ENCODE assay signal across 29 cellular contexts in genomic region chr10:6022693-6023092, GRCh38. TPM values are rescaled to one million over a fixed set of nuclear protein-coding genes. Genes with fewer than 3 reads are reported as not detected.
DNase-seq lines count a peak whose midpoint lies in the region; ATAC-seq and TF ChIP-seq lines count a peak whose summit lies in the region.
"Had no signal": no experiment of that assay in that cellular context is flagged by ENCODE, and none has a peak within 500 bp of the region (broad histone marks: within the 10 kb centered on the region; RNA-seq: fewer than 3 reads in every experiment).

No MANE protein-coding gene starts in this region.

- no peaks in the 10 kb centered on the region for H3K27me3 Mint-ChIP-seq in activated naive CD4-positive, alpha-beta T cell treated with anti-CD3 and anti-CD28 coated beads for 36 hours (ENCODE audit: low read depth)
- no peaks in the 10 kb centered on the region for H3K27me3 Mint-ChIP-seq in T-helper 17 cell
- H3K27me3 Mint-ChIP-seq: naive B cell had no signal

- no peaks in the 10 kb centered on the region for H3K9me3 Mint-ChIP-seq in activated naive CD4-positive, alpha-beta T cell treated with anti-CD3 and anti-CD28 coated beads for 36 hours
- H3K9me3 Mint-ChIP-seq in stimulated activated effector memory CD8-positive, alpha-beta T cell treated with anti-CD3 and anti-CD28 coated beads, Interleukin-12 subunit alpha, Interleukin-12 subunit beta, amount 100 ng/mL, for 72 hours = no peaks in the 10 kb centered on the region
- H3K9me3 Mint-ChIP-seq: immature natural killer cell had no signal

- POLR2A ChIA-PET in RWPE1 (lab: Yijun Ruan, JAX; ENCODE audit: low non-redundant PET) = interaction anchor here (0.6 kb wide), 1 partner anchor 66 kb away, joined by 6 read pairs; no protein-coding TSS in a partner anchor

- TF ChIP-seq CTCF in choroid plexus epithelial cell (conservative IDR thresholded peaks at IDR 0.05; ENCODE audit: low read depth, low read length) (no peak), RWPE1 (conservative IDR thresholded peaks at IDR 0.05; ENCODE audit: low read depth) (no peak)

- H3K9me3 ChIP-seq in T-helper 17 cell (ENCODE audit: control insufficient read depth, low read length, poor library complexity, severe bottlenecking) = no peaks in the 10 kb centered on the region
- H3K9me3 ChIP-seq: BLaER1, Caco-2, uterus had no signal

- no peak for DNase-seq in activated naive CD4-positive, alpha-beta T cell treated with anti-CD3 and anti-CD28 coated beads for 36 hours
- DNase-seq in activated naive CD4-positive, alpha-beta T cell (lab: John Stamatoyannopoulos, UW) = no peak
- DNase-seq in T-helper 17 cell (no peak), choroid plexus epithelial cell (ENCODE audit: low read depth) (peak; percentile 42), LoVo (ENCODE audit: low spot score) (no peak), SIG-M5 (lab: John Stamatoyannopoulos, UW) (no peak), RWPE1 (ENCODE audit: low spot score) (no peak)
- DNase-seq in stimulated activated effector memory CD8-positive, alpha-beta T cell treated with anti-CD3 and anti-CD28 coated beads, Interleukin-12 subunit alpha, Interleukin-12 subunit beta, amount 100 ng/mL, for 72 hours (ENCODE audit: low spot score in 2 of 2) = no peak
- DNase-seq: activated CD4-positive, alpha-beta T cell treated with anti-CD3 and anti-CD28 coated beads for 48 hours; activated naive CD4-positive, alpha-beta T cell treated with Interleukin-2 at 50 U/mL for 16 hours; Caco-2; cerebellar nuclear complex; DMS79 treated with DMSO at 0.1 percent for 48 hours; H7; immature natural killer cell; Kasumi-1; naive B cell; NCI-H1694; NCI-H2171 treated with DMSO at 0.1 percent for 48 hours; NCI-H524; nucleus accumbens; uterus had no signal

- H3K36me3 Mint-ChIP-seq in activated naive CD4-positive, alpha-beta T cell treated with anti-CD3 and anti-CD28 coated beads for 36 hours (ENCODE audit: low read depth) = peaks cover 93% of the 10 kb centered on the region
- peaks cover 11% of the 10 kb centered on the region for H3K36me3 Mint-ChIP-seq in T-helper 17 cell (ENCODE audit: low read depth)
- H3K36me3 Mint-ChIP-seq in stimulated activated effector memory CD8-positive, alpha-beta T cell treated with anti-CD3 and anti-CD28 coated beads, Interleukin-12 subunit alpha, Interleukin-12 subunit beta, amount 100 ng/mL, for 72 hours = peaks cover 100% of the 10 kb centered on the region

- peaks cover 26% of the 10 kb centered on the region for H3K4me1 Mint-ChIP-seq in activated naive CD4-positive, alpha-beta T cell treated with anti-CD3 and anti-CD28 coated beads for 36 hours (ENCODE audit: low read depth)
- H3K4me1 Mint-ChIP-seq in T-helper 17 cell = peaks cover 20% of the 10 kb centered on the region
- peaks cover 64% of the 10 kb centered on the region for H3K4me1 Mint-ChIP-seq in stimulated activated effector memory CD8-positive, alpha-beta T cell treated with anti-CD3 and anti-CD28 coated beads, Interleukin-12 subunit alpha, Interleukin-12 subunit beta, amount 100 ng/mL, for 72 hours

- CTCF ChIA-PET in activated naive CD4-positive, alpha-beta T cell treated with anti-CD3 and anti-CD28 coated beads for 36 hours (lab: Charles Lee) = no interaction called here
- CTCF ChIA-PET in RWPE1 (lab: Yijun Ruan, JAX) = interaction anchor here (0.6 to 0.7 kb wide), 2 partner anchors 9 to 23 kb away, joined by 3 to 4 read pairs; no protein-coding TSS in a partner anchor

- H3K4me3 ChIP-seq in choroid plexus epithelial cell (ENCODE audit: low read depth, low read length) = no peak overlapping the region
- H3K4me3 ChIP-seq: BLaER1, hepatocyte, uterus had no signal

- H3K4me3 Mint-ChIP-seq in activated naive CD4-positive, alpha-beta T cell treated with anti-CD3 and anti-CD28 coated beads for 36 hours = no peak overlapping the region
- H3K4me3 Mint-ChIP-seq in T-helper 17 cell = peak overlapping the region; percentile 19
- peak overlapping the region; percentile 16 for H3K4me3 Mint-ChIP-seq in stimulated activated effector memory CD8-positive, alpha-beta T cell treated with anti-CD3 and anti-CD28 coated beads, Interleukin-12 subunit alpha, Interleukin-12 subunit beta, amount 100 ng/mL, for 72 hours
- H3K4me3 Mint-ChIP-seq: immature natural killer cell, naive B cell had no signal

- no peak for ATAC-seq in T-helper 17 cell
- no peak for ATAC-seq in stimulated activated effector memory CD8-positive, alpha-beta T cell treated with anti-CD3 and anti-CD28 coated beads, Interleukin-12 subunit alpha, Interleukin-12 subunit beta, amount 100 ng/mL, for 72 hours
- ATAC-seq: left lobe of liver, Panc1 had no signal

- peak overlapping the region; percentile 11 for H3K27ac Mint-ChIP-seq in activated naive CD4-positive, alpha-beta T cell treated with anti-CD3 and anti-CD28 coated beads for 36 hours
- no peak overlapping the region for H3K27ac Mint-ChIP-seq in T-helper 17 cell
- H3K27ac Mint-ChIP-seq in stimulated activated effector memory CD8-positive, alpha-beta T cell treated with anti-CD3 and anti-CD28 coated beads, Interleukin-12 subunit alpha, Interleukin-12 subunit beta, amount 100 ng/mL, for 72 hours = peak overlapping the region; percentile 86
- H3K27ac Mint-ChIP-seq: immature natural killer cell had no signal

- intact Hi-C loops in activated naive CD4-positive, alpha-beta T cell treated with anti-CD3 and anti-CD28 coated beads for 36 hours (cut with micrococcal nuclease) = no loop called here

- no peak overlapping the region for H3K27ac ChIP-seq in RWPE1
- H3K27ac ChIP-seq: BLaER1, hepatocyte, uterus had no signal

RNA-seq across cellular contexts. Expression of gene IL2RA, which starts 39.5 kb away (rescaled TPM):
- 100 to 1,000 TPM; 443 to 471 TPM for total RNA-seq in activated naive CD4-positive, alpha-beta T cell treated with anti-CD3 and anti-CD28 coated beads for 36 hours
- total RNA-seq in T-helper 17 cell = 10 to 100 TPM; 51.7 to 59.2 TPM
- total RNA-seq: Caco-2, H7, hepatocyte, pulmonary artery endothelial cell, SK-MEL-5, skeletal muscle tissue had no signal

RNA-seq across cellular contexts. Expression of gene IL15RA, which starts 45.4 kb away (rescaled TPM):
- 10 to 100 TPM; 14.7 to 16.3 TPM for total RNA-seq in activated naive CD4-positive, alpha-beta T cell treated with anti-CD3 and anti-CD28 coated beads for 36 hours
- total RNA-seq in T-helper 17 cell = 10 to 100 TPM; 12.6 to 13.0 TPM

Comparison
In these comparisons a context has a peak if more than half of its experiments do, and no peak if none do; other contexts are left out.
1. RNA of gene IL2RA, which starts 39.5 kb away (total RNA-seq): 443 to 471 TPM in activated naive CD4-positive, alpha-beta T cell treated with anti-CD3 and anti-CD28 coated beads for 36 hours; 51.7 to 59.2 TPM in T-helper 17 cell; every median in the first group is over 4 times any median in the second.